Comparison of ENCODE assay signal across 8 cellular contexts in genomic region chr9:3525088-3525835, GRCh38. TPM values are rescaled to one million over a fixed set of nuclear protein-coding genes. Genes with fewer than 3 reads are reported as not detected.
DNase-seq lines count a peak whose midpoint lies in the region; ATAC-seq and TF ChIP-seq lines count a peak whose summit lies in the region.

No MANE protein-coding gene starts in this region.

- ATAC-seq in central memory CD8-positive, alpha-beta T cell (replicated peaks; ENCODE audit: extremely low read depth, poor library complexity, severe bottlenecking) = no peak
- no peak for ATAC-seq in thoracic aorta (ENCODE audit: insufficient number of reproducible peaks, low FRiP score, low read depth)

- peak overlapping the region; percentile 100 for H3K27ac ChIP-seq in thoracic aorta

- DNase-seq in NCI-H2227 (lab: John Stamatoyannopoulos, UW; ENCODE audit: unreplicated experiment) = peak; percentile 78
- no peak for DNase-seq in NCI-H2227 treated with DMSO at 0.1 percent for 48 hours (lab: John Stamatoyannopoulos, UW)
- peak; percentile 84 for DNase-seq in NCI-H69 (lab: John Stamatoyannopoulos, UW)
- DNase-seq in central memory CD8-positive, alpha-beta T cell (ENCODE audit: low spot score in 2 of 2) = no peak
- DNase-seq in lower leg skin (ENCODE audit: low spot score in 2 of 2) = peak in 1 of 2 donors; percentile 87
- no peak for DNase-seq in thoracic aorta (ENCODE audit: low spot score)
- no peak for DNase-seq in NCI-H2196 (lab: John Stamatoyannopoulos, UW; ENCODE audit: unreplicated experiment)
- no peak for DNase-seq in GF-D8 (lab: John Stamatoyannopoulos, UW)

- H3K36me3 Mint-ChIP-seq in central memory CD8-positive, alpha-beta T cell (ENCODE audit: insufficient read depth) = peaks cover 41% of the 10 kb centered on the region

- peak overlapping the region; percentile 98 for H3K27ac Mint-ChIP-seq in central memory CD8-positive, alpha-beta T cell (ENCODE audit: low read depth)

- intact Hi-C loops in lower leg skin (cut with DNase I; ENCODE audit: low total_unique reads) = no loop called here

- no peaks in the 10 kb centered on the region for H3K9me3 Mint-ChIP-seq in central memory CD8-positive, alpha-beta T cell

- peaks cover 68% of the 10 kb centered on the region for H3K4me1 Mint-ChIP-seq in central memory CD8-positive, alpha-beta T cell

- TF ChIP-seq POLR2A in lower leg skin (IDR thresholded peaks at IDR 0.05) = no peak

- no peaks in the 10 kb centered on the region for H3K27me3 ChIP-seq in thoracic aorta (replicated peaks; ENCODE audit: insufficient read depth)

- H3K9me3 ChIP-seq in thoracic aorta = no peaks in the 10 kb centered on the region

- no peak for TF ChIP-seq CTCF in lower leg skin (IDR thresholded peaks at IDR 0.05)
- no peak for TF ChIP-seq CTCF in thoracic aorta (IDR thresholded peaks at IDR 0.05)

- H3K4me3 Mint-ChIP-seq in central memory CD8-positive, alpha-beta T cell = peak overlapping the region; percentile 80

- no peaks in the 10 kb centered on the region for H3K27me3 Mint-ChIP-seq in central memory CD8-positive, alpha-beta T cell

- H3K4me1 ChIP-seq in thoracic aorta (ENCODE audit: control insufficient read depth in 1 of 2, low read depth in 2 of 2) = peaks cover 6 to 20% of the 10 kb centered on the region in 2 donors

- H3K4me3 ChIP-seq in lower leg skin (ENCODE audit: low read depth, poor library complexity, severe bottlenecking) = peak overlapping the region; percentile 93
- peak overlapping the region; percentile 88 for H3K4me3 ChIP-seq in thoracic aorta

- WGBS in lower leg skin, 2 donors = 0 to 1% methylated on average over 30 to 33 of the region's 43 CpGs

- H3K36me3 ChIP-seq in thoracic aorta = no peaks in the 10 kb centered on the region

RNA-seq across cellular contexts. Expression of gene RFX3, which starts 0.5 kb away (rescaled TPM):
- total RNA-seq in lower leg skin = 1 to 10 TPM; 4.0 to 8.2 (median 5.6) TPM
- 10 to 100 TPM in 1 of 2 donors, 1 to 10 TPM in 1; 2.6 to 15.6 TPM for total RNA-seq in thoracic aorta

Comparison
In these comparisons a context has a peak if more than half of its experiments do, and no peak if none do; other contexts are left out.
1. DNase-seq: peak in NCI-H2227 (single experiment) and NCI-H69 (single experiment); none in NCI-H2227 treated with DMSO at 0.1 percent for 48 hours (single experiment), central memory CD8-positive, alpha-beta T cell (0 of 2), thoracic aorta (single experiment), NCI-H2196 (single experiment) and GF-D8 (single experiment).